14 cellular contexts compared by ENCODE assay signal in genomic region chr1:110508038-110508437, GRCh38. TPM values are rescaled to one million over a fixed set of nuclear protein-coding genes. Genes with fewer than 3 reads are reported as not detected.
DNase-seq lines count a peak whose midpoint lies in the region; ATAC-seq and TF ChIP-seq lines count a peak whose summit lies in the region.
"Had no signal": no experiment of that assay in that cellular context is flagged by ENCODE, and none has a peak within 500 bp of the region (broad histone marks: within the 10 kb centered on the region; RNA-seq: fewer than 3 reads in every experiment).

No MANE protein-coding gene starts in this region.

- H3K27me3 ChIP-seq in H7 (ENCODE audit: control insufficient read depth, insufficient read depth, low read length), result no peaks in the 10 kb centered on the region
- H3K27me3 ChIP-seq: uterus had no signal

- no peaks in the 10 kb centered on the region for H3K4me1 ChIP-seq in mucosa of descending colon (ENCODE audit: low read depth)
- H3K4me1 ChIP-seq: uterus had no signal

- intact Hi-C loops in mucosa of descending colon (cut with DNase I, micrococcal nuclease), result no loop called here

- peak; percentile 66 for ATAC-seq in mucosa of descending colon
- no peak for ATAC-seq in GM18858 (IDR thresholded peaks at IDR 0.05; ENCODE audit: unreplicated experiment)
- ATAC-seq in HG02852 (IDR thresholded peaks at IDR 0.05; ENCODE audit: unreplicated experiment), result no peak
- ATAC-seq in HG03039 (IDR thresholded peaks at IDR 0.05; ENCODE audit: unreplicated experiment), result no peak
- ATAC-seq: activated CD8-positive, alpha-beta T cell treated with anti-CD3 and anti-CD28 coated beads, Interleukin-2, amount 10 ng/mL, durations not matched to agents 7 days and 5 days had no signal

- TF ChIP-seq CTCF in epithelial cell of esophagus (IDR thresholded peaks at IDR 0.05; ENCODE audit: insufficient read depth, low read depth, low read length, missing control alignments) (no peak), mucosa of descending colon (IDR thresholded peaks at IDR 0.05) (no peak)

- H3K36me3 ChIP-seq in H7 (replicated peaks; ENCODE audit: control insufficient read depth, insufficient read depth, low read length) (no peaks in the 10 kb centered on the region), mucosa of descending colon (ENCODE audit: low read depth) (no peaks in the 10 kb centered on the region)
- H3K36me3 ChIP-seq: uterus had no signal

- H3K4me3 ChIP-seq in H7 (ENCODE audit: insufficient read depth, low read depth, low read length) (no peak overlapping the region), epithelial cell of esophagus (ENCODE audit: low read length) (no peak overlapping the region), mucosa of descending colon (no peak overlapping the region)
- H3K4me3 ChIP-seq: uterus had no signal

- H3K9me3 ChIP-seq in mucosa of descending colon, result no peaks in the 10 kb centered on the region
- H3K9me3 ChIP-seq: uterus had no signal

- TF ChIP-seq POLR2A in erythroblast (IDR thresholded peaks at IDR 0.05; ENCODE audit: low read length), result no peak

- DNase-seq in AG08396 (ENCODE audit: low spot score), result peak; percentile 66
- peak; percentile 85 for DNase-seq in H7
- DNase-seq in epithelial cell of esophagus (ENCODE audit: low read depth), result peak; percentile 29
- peak in 2 of 3 donors; percentile 31 to 36 for DNase-seq in mucosa of descending colon
- no peak for DNase-seq in erythroblast (lab: John Stamatoyannopoulos, UW)
- DNase-seq: activated CD8-positive, alpha-beta T cell treated with anti-CD3 and anti-CD28 coated beads, Interleukin-2, amount 10 ng/mL, durations not matched to agents 7 days and 5 days; NCI-H2081; stimulated activated CD4-positive, alpha-beta T cell treated with anti-CD3 and anti-CD28 coated beads, Interleukin-4, amount 100 ng/mL, for 24 hours; uterus had no signal

RNA-seq across cellular contexts. Expression of gene KCNA10, which starts 10.9 kb away (rescaled TPM):
- not detected in 2 replicates for total RNA-seq in H7 (2014; rRNA removed; shearing (Covaris generic))
- not detected for total RNA-seq in mucosa of descending colon
- total RNA-seq: activated CD8-positive, alpha-beta T cell treated with anti-CD3 and anti-CD28 coated beads, Interleukin-2, amount 10 ng/mL, durations not matched to agents 7 days and 5 days; myocyte; SK-MEL-5; uterus had no signal

RNA-seq across cellular contexts. Expression of gene PROK1, which starts 57.1 kb away (rescaled TPM):
- total RNA-seq in H7 (2014; rRNA removed; shearing (Covaris generic)), result not detected in 2 replicates
- total RNA-seq in mucosa of descending colon, result not detected
- total RNA-seq: activated CD8-positive, alpha-beta T cell treated with anti-CD3 and anti-CD28 coated beads, Interleukin-2, amount 10 ng/mL, durations not matched to agents 7 days and 5 days; myocyte; SK-MEL-5 had no signal

Comparison
In these comparisons a context has a peak if more than half of its experiments do, and no peak if none do; other contexts are left out.
1. DNase-seq: peak in AG08396 (single experiment), H7 (single experiment), epithelial cell of esophagus (single experiment) and mucosa of descending colon (2 of 3); none in erythroblast (0 of 2).